Comparison of ENCODE assay signal across 8 cellular contexts in the genomic region with DNA sequence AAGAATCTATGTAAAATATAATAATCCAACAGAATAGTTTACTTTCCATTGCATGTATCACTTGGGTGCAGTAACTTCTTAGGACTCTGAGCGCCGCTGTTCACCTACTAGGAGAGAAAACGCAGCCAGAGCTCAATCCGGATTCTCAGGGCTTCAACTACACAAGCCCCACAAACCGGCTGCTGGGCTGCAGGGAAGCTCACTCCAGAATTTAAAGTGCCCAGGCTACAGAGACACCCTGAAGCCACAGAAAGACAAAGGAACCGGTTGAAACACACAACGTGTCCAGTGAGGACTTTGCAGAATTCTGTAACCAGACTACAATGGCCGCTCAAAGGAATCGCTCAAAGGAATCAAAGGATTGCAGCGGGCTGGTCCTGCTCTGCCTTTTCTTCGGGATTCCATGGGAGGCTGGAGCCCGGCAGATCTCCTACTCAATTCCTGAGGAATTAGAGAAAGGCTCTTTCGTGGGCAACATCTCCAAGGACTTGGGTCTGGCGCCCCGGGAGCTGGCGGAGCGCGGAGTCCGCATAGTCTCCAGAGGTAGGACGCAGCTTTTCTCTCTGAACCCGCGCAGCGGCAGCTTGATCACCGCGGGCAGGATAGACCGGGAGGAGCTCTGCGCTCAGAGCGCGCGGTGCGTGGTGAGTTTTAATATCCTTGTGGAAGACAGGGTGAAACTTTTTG. TPM values are rescaled to one million over a fixed set of nuclear protein-coding genes. Genes with fewer than 3 reads are reported as not detected.
DNase-seq lines count a peak whose midpoint lies in the region; ATAC-seq, FAIRE-seq and TF ChIP-seq lines count a peak whose summit lies in the region.

A gene (plus strand): TSS at position 135 of the 687 bp plus-strand sequence. CDS start 189 bp downstream, at position 324.

- FAIRE-seq in small intestine (lab: Jason Lieb, UNC) = no peak

- peaks cover 40% of the 10 kb centered on the region for H3K4me1 Mint-ChIP-seq in brain

- H3K27me3 ChIP-seq in small intestine (ENCODE audit: control insufficient read depth in 2 of 2, insufficient read depth in 2 of 2, low read length in 2 of 2) = peaks cover 0 to 24% of the 10 kb centered on the region in 2 donors

- H3K4me1 ChIP-seq in small intestine (ENCODE audit: control insufficient read depth in 2 of 2, insufficient read depth in 1 of 2, low read depth in 1 of 2, low read length in 1 of 2) = no peaks in the 10 kb centered on the region

- H3K27ac Mint-ChIP-seq in brain = peak within 1 kb of the TSS; percentile 65 to 95 (median 87)

- H3K36me3 ChIP-seq in small intestine (ENCODE audit: control insufficient read depth in 2 of 2, insufficient read depth in 2 of 2, low read length in 2 of 2) = no peaks in the 10 kb centered on the region

- no peak within 1 kb of the TSS for H3K27ac ChIP-seq in small intestine (ENCODE audit: low read depth in 1 of 2, low read length in 1 of 2)

- WGBS in small intestine, 3 donors = 11 to 16% (median 15%) methylated on average over 31 of the region's 31 CpGs

- H3K9me3 ChIP-seq in iPS-18c (ENCODE audit: control insufficient read depth, insufficient read depth, low read length) (peaks cover 4% of the 10 kb centered on the region), small intestine (ENCODE audit: control insufficient read depth, low read depth) (peaks cover 3% of the 10 kb centered on the region)

- peak in 1 of 2 experiments; percentile 55 for TF ChIP-seq CTCF in brain (conservative IDR thresholded peaks at IDR 0.05)

- peaks cover 98% of the 10 kb centered on the region for H3K36me3 Mint-ChIP-seq in brain

- peak within 1 kb of the TSS; percentile 79 to 85 (median 85) for H3K4me3 Mint-ChIP-seq in brain

- H3K9me3 Mint-ChIP-seq in brain = peaks cover 82 to 96% (median 86%) of the 10 kb centered on the region in 5 experiments

- peaks cover 9% of the 10 kb centered on the region for H3K27me3 Mint-ChIP-seq in brain

- peak; percentile 60 for DNase-seq in COLO668 (lab: John Stamatoyannopoulos, UW; ENCODE audit: unreplicated experiment)
- DNase-seq in SW480 (ENCODE audit: low spot score) = peak; percentile 52
- peak; percentile 61 for DNase-seq in small intestine

- ATAC-seq in GM19463 (IDR thresholded peaks at IDR 0.05; ENCODE audit: unreplicated experiment) (peak; percentile 71), HG03558 (IDR thresholded peaks at IDR 0.05; ENCODE audit: extremely low read depth, unreplicated experiment) (peak; percentile 62), GM21360 (IDR thresholded peaks at IDR 0.05; ENCODE audit: unreplicated experiment) (no peak)

- H3K4me3 ChIP-seq in iPS-18c (ENCODE audit: insufficient read depth, low read depth, low read length) (peak within 1 kb of the TSS; percentile 29; the same call in 1 of the 2 replicates), small intestine (ENCODE audit: low read depth in 1 of 2, low read length in 2 of 2) (peak within 1 kb of the TSS; percentile 34 to 41)

RNA-seq across cellular contexts. Expression of the gene that starts here (rescaled TPM):
- polyA plus RNA-seq in brain (ENCODE audit: insufficient read depth, low read depth, low replicate concordance) = 2.3 TPM
- polyA plus RNA-seq in small intestine = 1 to 10 TPM in 1 of 3 donors, under 1 TPM in 1, not detected in 1; 0.27 to 1.2 TPM
